Comparison of ENCODE assay signal across 12 cellular contexts in genomic region chr13:35283856-35284255, GRCh38.
DNase-seq lines count a peak whose midpoint lies in the region; ATAC-seq, FAIRE-seq and TF ChIP-seq lines count a peak whose summit lies in the region.
"Had no signal": no experiment of that assay in that cellular context is flagged by ENCODE, and none has a peak within 500 bp of the region (broad histone marks: within the 10 kb centered on the region; RNA-seq: fewer than 3 reads in every experiment).

No MANE protein-coding gene starts in this region.

- H3K27ac ChIP-seq in hepatocyte, result no peak overlapping the region

- H3K4me2 ChIP-seq in hepatocyte, result no peak overlapping the region

- H3K9me2 ChIP-seq in hepatocyte (replicated peaks; ENCODE audit: insufficient read depth), result no peaks in the 10 kb centered on the region

- no peak overlapping the region for H3K4me3 ChIP-seq in hepatocyte

- H3K4me1 ChIP-seq in hepatocyte (ENCODE audit: insufficient read depth), result no peaks in the 10 kb centered on the region

- H3K79me2 ChIP-seq in hepatocyte, result no peaks in the 10 kb centered on the region

- no peak for TF ChIP-seq CTCF in hepatocyte (IDR thresholded peaks at IDR 0.05; ENCODE audit: poor library complexity)

- 83% methylated on average over 1 of the region's 1 CpG for WGBS in hepatocyte (ENCODE audit: low lambda C conversion rate, missing lambda C conversion rate)

- H2AFZ ChIP-seq in hepatocyte, result no peak overlapping the region

- H4K20me1 ChIP-seq in hepatocyte (ENCODE audit: insufficient read depth, poor library complexity, severe bottlenecking), result no peaks in the 10 kb centered on the region

- no peaks in the 10 kb centered on the region for H3K36me3 ChIP-seq in hepatocyte (replicated peaks; ENCODE audit: insufficient read depth, low read depth)

- DNase-seq in EL, result peak; percentile 8
- peak; percentile 24 for DNase-seq in NCI-H774 (lab: John Stamatoyannopoulos, UW)
- DNase-seq in hepatocyte (ENCODE audit: low spot score), result peak; percentile 50
- no peak for DNase-seq in HTR-8/SVneo (ENCODE audit: insufficient read length, low spot score)
- no peak for DNase-seq in pons (ENCODE audit: low spot score)
- DNase-seq in GOT3 (lab: John Stamatoyannopoulos, UW), result no peak
- DNase-seq: glutamatergic neuron, NCI-H187 treated with DMSO at 0.1 percent for 48 hours, nephron progenitor cell, SIG-M5 had no signal

- H3K9me3 ChIP-seq in hepatocyte (ENCODE audit: low read depth), result no peaks in the 10 kb centered on the region

- no peak for FAIRE-seq in HTR-8/SVneo (lab: Jason Lieb, UNC)

- ATAC-seq in HG03439 (IDR thresholded peaks at IDR 0.05; ENCODE audit: unreplicated experiment) (peak; percentile 54), esophagus mucosa (no peak)

- no peaks in the 10 kb centered on the region for H3K27me3 ChIP-seq in hepatocyte

Comparison
In these comparisons a context has a peak if more than half of its experiments do, and no peak if none do; other contexts are left out.
1. DNase-seq: peak in EL (single experiment), NCI-H774 (single experiment) and hepatocyte (single experiment); none in HTR-8/SVneo (single experiment), pons (single experiment) and GOT3 (single experiment).